In genomic region chr5:68215208-68215887, GRCh38 we compare ENCODE assay signal across 8 cellular contexts.
DNase-seq lines count a peak whose midpoint lies in the region; ATAC-seq and TF ChIP-seq lines count a peak whose summit lies in the region.

PIK3R1 (plus strand) TSS chr5:68215756; CDS start chr5:68226676, 10,920 bp downstream.

- TF ChIP-seq POLR2A in GM10847 (IDR thresholded peaks at IDR 0.05; ENCODE audit: extremely low read depth, insufficient read length): peak; percentile 83

- peak within 1 kb of the TSS; percentile 78 for H3K9ac ChIP-seq in SK-N-MC (ENCODE audit: insufficient read length)

- peaks cover 39% of the 10 kb centered on the region for H3K4me1 Mint-ChIP-seq in activated naive CD4-positive, alpha-beta T cell treated with anti-CD3 and anti-CD28 coated beads, Interleukin-2, amount 10 ng/mL, durations not matched to agents 7 days and 5 days

- peaks cover 12% of the 10 kb centered on the region for H3K36me3 ChIP-seq in SK-N-MC (ENCODE audit: insufficient read depth, low read length)

- DNase-seq in NCI-H1048 (lab: John Stamatoyannopoulos, UW): peak; percentile 92
- no peak for DNase-seq in SK-N-MC (ENCODE audit: low read depth, low spot score)
- DNase-seq in activated naive CD4-positive, alpha-beta T cell treated with anti-CD3 and anti-CD28 coated beads, Interleukin-2, amount 10 ng/mL, durations not matched to agents 7 days and 5 days: peak; percentile 92
- DNase-seq in germinal center (ENCODE audit: low spot score): peak; percentile 96
- DNase-seq in nucleus accumbens (lab: John Stamatoyannopoulos, UW): peak; percentile 73 to 98 (median 94)
- peak; percentile 94 for DNase-seq in superior temporal gyrus (ENCODE audit: extremely low spot score)

- CTCF ChIA-PET in activated naive CD4-positive, alpha-beta T cell treated with anti-CD3 and anti-CD28 coated beads, Interleukin-2, amount 10 ng/mL, durations not matched to agents 7 days and 5 days (lab: Charles Lee): interaction anchor here (1.3 to 2.2 kb wide), 3 partner anchors 23 to 56 kb away, joined by 5 to 11 read pairs (median 9); no protein-coding TSS in a partner anchor

- no peaks in the 10 kb centered on the region for H3K9me3 ChIP-seq in SK-N-MC (ENCODE audit: low read depth, low read length)

- peak within 1 kb of the TSS; percentile 83 for H3K4me3 ChIP-seq in SK-N-MC

- peaks cover 18% of the 10 kb centered on the region for H3K9me3 Mint-ChIP-seq in activated naive CD4-positive, alpha-beta T cell treated with anti-CD3 and anti-CD28 coated beads, Interleukin-2, amount 10 ng/mL, durations not matched to agents 7 days and 5 days

- ATAC-seq in HG02610 (IDR thresholded peaks at IDR 0.05; ENCODE audit: unreplicated experiment): peak; percentile 88

- H3K27ac ChIP-seq in SK-N-MC: peak within 1 kb of the TSS; percentile 44; the same call in 1 of the 2 replicates

- H3K36me3 Mint-ChIP-seq in activated naive CD4-positive, alpha-beta T cell treated with anti-CD3 and anti-CD28 coated beads, Interleukin-2, amount 10 ng/mL, durations not matched to agents 7 days and 5 days: peaks cover 29% of the 10 kb centered on the region

- no peaks in the 10 kb centered on the region for H3K27me3 Mint-ChIP-seq in activated naive CD4-positive, alpha-beta T cell treated with anti-CD3 and anti-CD28 coated beads, Interleukin-2, amount 10 ng/mL, durations not matched to agents 7 days and 5 days

- peak within 1 kb of the TSS; percentile 87 for H3K4me3 Mint-ChIP-seq in activated naive CD4-positive, alpha-beta T cell treated with anti-CD3 and anti-CD28 coated beads, Interleukin-2, amount 10 ng/mL, durations not matched to agents 7 days and 5 days

- peak within 1 kb of the TSS; percentile 95 for H3K27ac Mint-ChIP-seq in activated naive CD4-positive, alpha-beta T cell treated with anti-CD3 and anti-CD28 coated beads, Interleukin-2, amount 10 ng/mL, durations not matched to agents 7 days and 5 days
